19 cellular contexts compared by ENCODE assay signal in the genomic region with DNA sequence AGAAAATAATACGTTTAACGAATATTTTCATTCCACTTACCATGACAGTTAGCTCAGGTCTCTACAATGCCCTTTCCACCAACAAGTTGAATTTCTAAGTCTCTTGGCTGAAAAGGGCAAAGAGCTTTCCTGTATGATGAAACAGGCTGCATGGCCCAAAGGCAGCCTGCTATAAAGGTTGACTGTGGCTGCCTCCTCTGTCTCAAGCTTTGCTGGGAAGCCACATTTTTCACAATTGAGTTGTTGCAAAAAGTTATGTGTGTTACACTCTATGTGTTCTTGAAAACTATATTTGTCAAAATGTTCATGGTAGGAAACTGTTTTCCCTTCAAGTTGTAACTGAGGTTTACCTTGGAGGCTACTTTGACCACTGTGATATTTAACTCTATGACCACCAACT. TPM values are rescaled to one million over a fixed set of nuclear protein-coding genes. Genes with fewer than 3 reads are reported as not detected.
DNase-seq lines count a peak whose midpoint lies in the region; ATAC-seq and TF ChIP-seq lines count a peak whose summit lies in the region.
"Had no signal": no experiment of that assay in that cellular context is flagged by ENCODE, and none has a peak within 500 bp of the region (broad histone marks: within the 10 kb centered on the region; RNA-seq: fewer than 3 reads in every experiment).

No MANE protein-coding gene starts in this region.

- H3K27me3 ChIP-seq in colonic mucosa (no peaks in the 10 kb centered on the region), ovary (no peaks in the 10 kb centered on the region)
- H3K27me3 ChIP-seq: BLaER1, breast epithelium had no signal

- peak overlapping the region; percentile 87 for H3K27ac Mint-ChIP-seq in activated T-helper 1 cell treated with anti-CD3 and anti-CD28 coated beads, Interleukin-12 subunit alpha, Interleukin-12 subunit beta, Interleukin-2, Interleukin-4 antibody, amounts not matched to agents 30 ng/mL and 10 ng/mL and 1 ng/mL, durations not matched to agents 14 hours and 24 hours and 36 hours
- H3K27ac Mint-ChIP-seq: naive B cell had no signal

- no peak for TF ChIP-seq EP300 in ovary (IDR thresholded peaks at IDR 0.05)

- H3K9ac ChIP-seq in colonic mucosa (ENCODE audit: low read depth in 2 of 2, low read length in 2 of 2) = no peak overlapping the region
- H3K9ac ChIP-seq: BLaER1, GM23248 had no signal

- ATAC-seq in GM18867 (IDR thresholded peaks at IDR 0.05; ENCODE audit: unreplicated experiment) (peak; percentile 21), GM21447 (IDR thresholded peaks at IDR 0.05; ENCODE audit: unreplicated experiment) (peak; percentile 9), HG03159 (IDR thresholded peaks at IDR 0.05; ENCODE audit: unreplicated experiment) (peak; percentile 0)
- ATAC-seq: Right ventricle myocardium inferior had no signal

- no peak for TF ChIP-seq CTCF in colonic mucosa (IDR thresholded peaks at IDR 0.05)
- no peak for TF ChIP-seq CTCF in ovary (IDR thresholded peaks at IDR 0.05)

- no peaks in the 10 kb centered on the region for H3K36me3 ChIP-seq in colonic mucosa
- H3K36me3 ChIP-seq in ovary = no peaks in the 10 kb centered on the region
- H3K36me3 ChIP-seq: BLaER1, breast epithelium had no signal

- H3K27ac ChIP-seq in colonic mucosa (no peak overlapping the region), ovary (no peak overlapping the region)
- H3K27ac ChIP-seq: BLaER1, breast epithelium, GM23248, thoracic aorta had no signal

- no peak overlapping the region for H3K4me3 ChIP-seq in colonic mucosa
- H3K4me3 ChIP-seq in ovary = no peak overlapping the region
- H3K4me3 ChIP-seq: BLaER1, breast epithelium, GM23248, thoracic aorta had no signal

- no peaks in the 10 kb centered on the region for H3K9me3 ChIP-seq in colonic mucosa
- no peaks in the 10 kb centered on the region for H3K9me3 ChIP-seq in ovary
- H3K9me3 ChIP-seq: BLaER1, breast epithelium, thoracic aorta had no signal

- intact Hi-C loops in activated T-helper 1 cell treated with anti-CD3 and anti-CD28 coated beads, Interleukin-12 subunit alpha, Interleukin-12 subunit beta, Interleukin-2, Interleukin-4 antibody, amounts not matched to agents 30 ng/mL and 10 ng/mL and 1 ng/mL, durations not matched to agents 14 hours and 24 hours and 36 hours (cut with micrococcal nuclease) = loop anchor here (1.0 to 10.0 kb wide), 7 partner anchors 16 to 529 kb away; a partner anchor contains a TSS
- intact Hi-C loops in colonic mucosa (cut with DNase I) (no loop called here), ovary (cut with DNase I) (loop anchor here in 2 of 4 donors (2.0 to 5.0 kb wide), 2 partner anchors 51 to 53 kb away; a partner anchor contains a TSS)

- no peak overlapping the region for H3K4me3 Mint-ChIP-seq in activated T-helper 1 cell treated with anti-CD3 and anti-CD28 coated beads, Interleukin-12 subunit alpha, Interleukin-12 subunit beta, Interleukin-2, Interleukin-4 antibody, amounts not matched to agents 30 ng/mL and 10 ng/mL and 1 ng/mL, durations not matched to agents 14 hours and 24 hours and 36 hours
- H3K4me3 Mint-ChIP-seq: naive B cell had no signal

- no peak for TF ChIP-seq POLR2A in ovary (IDR thresholded peaks at IDR 0.05)

- H3K9me3 Mint-ChIP-seq in activated T-helper 1 cell treated with anti-CD3 and anti-CD28 coated beads, Interleukin-12 subunit alpha, Interleukin-12 subunit beta, Interleukin-2, Interleukin-4 antibody, amounts not matched to agents 30 ng/mL and 10 ng/mL and 1 ng/mL, durations not matched to agents 14 hours and 24 hours and 36 hours = no peaks in the 10 kb centered on the region
- H3K9me3 Mint-ChIP-seq: naive B cell had no signal

- H3K36me3 Mint-ChIP-seq in activated T-helper 1 cell treated with anti-CD3 and anti-CD28 coated beads, Interleukin-12 subunit alpha, Interleukin-12 subunit beta, Interleukin-2, Interleukin-4 antibody, amounts not matched to agents 30 ng/mL and 10 ng/mL and 1 ng/mL, durations not matched to agents 14 hours and 24 hours and 36 hours (ENCODE audit: low read depth) = no peaks in the 10 kb centered on the region
- H3K36me3 Mint-ChIP-seq: naive B cell had no signal

- peaks cover 25% of the 10 kb centered on the region for H3K4me1 Mint-ChIP-seq in activated T-helper 1 cell treated with anti-CD3 and anti-CD28 coated beads, Interleukin-12 subunit alpha, Interleukin-12 subunit beta, Interleukin-2, Interleukin-4 antibody, amounts not matched to agents 30 ng/mL and 10 ng/mL and 1 ng/mL, durations not matched to agents 14 hours and 24 hours and 36 hours (ENCODE audit: low read depth)

- DNase-seq in activated T-helper 1 cell treated with anti-CD3 and anti-CD28 coated beads, Interleukin-12 subunit alpha, Interleukin-12 subunit beta, Interleukin-2, Interleukin-4 antibody, amounts not matched to agents 30 ng/mL and 10 ng/mL and 1 ng/mL, durations not matched to agents 14 hours and 24 hours and 36 hours (ENCODE audit: low spot score) = no peak
- DNase-seq in colonic mucosa (no peak), ovary (no peak), NCI-H748 treated with DMSO at 0.1 percent for 48 hours (lab: John Stamatoyannopoulos, UW) (no peak)
- no peak for DNase-seq in activated CD4-positive, alpha-beta T cell treated with anti-CD3 and anti-CD28 coated beads for 4 hours
- DNase-seq: activated CD4-positive, alpha-beta T cell treated with anti-CD3 and anti-CD28 coated beads, Interleukin-2, amount 50 U/mL, for 1 hour; activated naive CD4-positive, alpha-beta T cell; DMS153; GM23248; IMR-90; naive B cell; NCI-H1048 had no signal

- 12 to 47% (median 17%) methylated on average over 2 of the region's 2 CpGs for WGBS in ovary, 3 donors

- no peaks in the 10 kb centered on the region for H3K4me1 ChIP-seq in colonic mucosa
- H3K4me1 ChIP-seq in ovary (ENCODE audit: insufficient read depth) = no peaks in the 10 kb centered on the region
- H3K4me1 ChIP-seq: breast epithelium had no signal

- peaks cover 10% of the 10 kb centered on the region for H3K27me3 Mint-ChIP-seq in activated T-helper 1 cell treated with anti-CD3 and anti-CD28 coated beads, Interleukin-12 subunit alpha, Interleukin-12 subunit beta, Interleukin-2, Interleukin-4 antibody, amounts not matched to agents 30 ng/mL and 10 ng/mL and 1 ng/mL, durations not matched to agents 14 hours and 24 hours and 36 hours (ENCODE audit: insufficient read depth)

RNA-seq across cellular contexts. Expression of a gene that starts 49.5 kb away (rescaled TPM):
- 0.07 and 0.16 TPM in 2 replicates for total RNA-seq in activated T-helper 1 cell treated with anti-CD3 and anti-CD28 coated beads, Interleukin-12 subunit alpha, Interleukin-12 subunit beta, Interleukin-2, Interleukin-4 antibody, amounts not matched to agents 30 ng/mL and 10 ng/mL and 1 ng/mL, durations not matched to agents 14 hours and 24 hours and 36 hours
- total RNA-seq in colonic mucosa = under 1 TPM; 0.69 to 0.89 TPM
- total RNA-seq in ovary = 10 to 100 TPM; 17.2 to 29.0 (median 22.2) TPM
- 1 to 10 TPM; 4.9 to 8.5 TPM for polyA plus RNA-seq in ovary

RNA-seq across cellular contexts. Expression of a gene that starts 56.0 kb away (rescaled TPM):
- total RNA-seq in activated T-helper 1 cell treated with anti-CD3 and anti-CD28 coated beads, Interleukin-12 subunit alpha, Interleukin-12 subunit beta, Interleukin-2, Interleukin-4 antibody, amounts not matched to agents 30 ng/mL and 10 ng/mL and 1 ng/mL, durations not matched to agents 14 hours and 24 hours and 36 hours = not detected in 2 replicates
- total RNA-seq in colonic mucosa (under 1 TPM; 0.11 to 0.44 TPM), ovary (under 1 TPM in 2 of 7 donors, not detected in 5; 0.11 to 0.31 TPM)
- polyA plus RNA-seq in ovary = under 1 TPM in 1 of 2 donors, not detected in 1; 0.08 TPM
- total RNA-seq: breast epithelium, GM23248, IMR-90, Right ventricle myocardium inferior had no signal
- polyA plus RNA-seq: IMR-90 had no signal

Comparison
In these comparisons a context has a peak if more than half of its experiments do, and no peak if none do; other contexts are left out.
1. RNA of a gene that starts 49.5 kb away (total RNA-seq): 17.2 to 29.0 TPM in ovary; 0.69 to 0.89 TPM in colonic mucosa and 0.07 to 0.16 TPM in activated T-helper 1 cell treated with anti-CD3 and anti-CD28 coated beads, Interleukin-12 subunit alpha, Interleukin-12 subunit beta, Interleukin-2, Interleukin-4 antibody, amounts not matched to agents 30 ng/mL and 10 ng/mL and 1 ng/mL, durations not matched to agents 14 hours and 24 hours and 36 hours; every median in the first group is over 4 times any median in the second.
2. Peak in every context shown above with its lines, with median percentiles within 50 percentile points of each other: ATAC-seq.